In the genomic region with DNA sequence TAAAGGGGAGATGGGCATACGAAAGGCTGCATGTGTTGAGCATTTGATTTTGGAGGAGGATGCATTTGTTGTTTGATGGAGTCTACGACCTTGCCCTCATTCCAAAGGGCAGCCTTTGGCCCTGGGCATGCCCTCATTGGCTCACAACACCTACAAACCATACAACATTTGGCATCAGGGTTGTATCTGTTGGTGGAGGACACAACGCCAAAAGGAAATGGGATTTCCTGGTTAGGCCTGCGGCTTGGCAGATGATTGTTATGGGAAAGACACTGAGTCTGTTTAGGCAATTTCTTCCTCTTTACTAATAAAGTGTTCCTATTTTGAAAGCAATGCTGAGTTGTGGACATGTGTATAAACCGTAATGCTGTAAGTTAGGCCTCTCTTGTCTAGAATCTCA, we compare ENCODE assay signal across 10 cellular contexts.
DNase-seq lines count a peak whose midpoint lies in the region; ATAC-seq and TF ChIP-seq lines count a peak whose summit lies in the region.
"Had no signal": no experiment of that assay in that cellular context is flagged by ENCODE, and none has a peak within 500 bp of the region (broad histone marks: within the 10 kb centered on the region; RNA-seq: fewer than 3 reads in every experiment).

No MANE protein-coding gene starts in this region.

- peak overlapping the region; percentile 78 for H2AFZ ChIP-seq in osteoblast (ENCODE audit: low read length)

- H3K27ac ChIP-seq in osteoblast (ENCODE audit: low read depth, low read length): no peak overlapping the region
- H3K27ac ChIP-seq: SJSA1 had no signal

- H3K27me3 Mint-ChIP-seq in IgD-negative memory B cell: no peaks in the 10 kb centered on the region
- no peaks in the 10 kb centered on the region for H3K27me3 Mint-ChIP-seq in chondrocyte (ENCODE audit: low read depth)

- H3K36me3 ChIP-seq in osteoblast (ENCODE audit: insufficient read depth, low read length): no peaks in the 10 kb centered on the region
- H3K36me3 ChIP-seq: SJSA1 had no signal

- no peaks in the 10 kb centered on the region for H3K79me2 ChIP-seq in osteoblast (ENCODE audit: insufficient read depth, low read length)

- TF ChIP-seq CTCF in GM12865 (IDR thresholded peaks at IDR 0.05; ENCODE audit: insufficient read depth, low read depth, low read length, missing control alignments): no peak
- no peak for TF ChIP-seq CTCF in chondrocyte (IDR thresholded peaks at IDR 0.05)
- no peak for TF ChIP-seq CTCF in osteoblast (IDR thresholded peaks at IDR 0.05; ENCODE audit: extremely low read depth, low read depth, low read length)
- no peak for TF ChIP-seq CTCF in omental fat pad (IDR thresholded peaks at IDR 0.05)

- H4K20me1 ChIP-seq in osteoblast (ENCODE audit: insufficient read depth, low read length): no peaks in the 10 kb centered on the region

- H3K9me3 Mint-ChIP-seq in IgD-negative memory B cell (peaks cover 2 to 3% (median 3%) of the 10 kb centered on the region in 3 donors), chondrocyte (ENCODE audit: low read depth) (peaks cover 10% of the 10 kb centered on the region)

- H3K27me3 ChIP-seq in osteoblast (ENCODE audit: insufficient read depth, low read length): no peaks in the 10 kb centered on the region
- H3K27me3 ChIP-seq: SJSA1 had no signal

- H3K4me3 Mint-ChIP-seq in IgD-negative memory B cell (peak overlapping the region; percentile 91 to 95 (median 93)), chondrocyte (ENCODE audit: unreplicated experiment) (no peak overlapping the region)

- H3K36me3 Mint-ChIP-seq in IgD-negative memory B cell (peaks cover 2% of the 10 kb centered on the region), chondrocyte (ENCODE audit: low read depth) (peaks cover 12% of the 10 kb centered on the region)

- ATAC-seq in HG03469 (IDR thresholded peaks at IDR 0.05; ENCODE audit: unreplicated experiment) (no peak), omental fat pad (ENCODE audit: low FRiP score) (no peak)

- no peak overlapping the region for H3K4me2 ChIP-seq in osteoblast (ENCODE audit: insufficient read depth, low read length)

- H3K27ac Mint-ChIP-seq in IgD-negative memory B cell: peak overlapping the region; percentile 6 to 90 (median 37)
- peak overlapping the region; percentile 20 for H3K27ac Mint-ChIP-seq in chondrocyte (ENCODE audit: unreplicated experiment)

- no peaks in the 10 kb centered on the region for H3K4me1 ChIP-seq in osteoblast (ENCODE audit: insufficient read depth, low read length)
- H3K4me1 ChIP-seq: SJSA1 had no signal

- peaks cover 15 to 31% (median 31%) of the 10 kb centered on the region in 3 donors for H3K4me1 Mint-ChIP-seq in IgD-negative memory B cell
- H3K4me1 Mint-ChIP-seq in chondrocyte (ENCODE audit: low read depth): peaks cover 29% of the 10 kb centered on the region

- H3K9me3 ChIP-seq in osteoblast (ENCODE audit: low read depth, low read length): no peaks in the 10 kb centered on the region
- H3K9me3 ChIP-seq: SJSA1 had no signal

- DNase-seq in GM12865 (ENCODE audit: low read depth) (no peak), chondrocyte (ENCODE audit: low spot score) (no peak), osteoblast (ENCODE audit: insufficient read length, low spot score, missing footprints) (no peak), HPDE6-E6E7 (ENCODE audit: extremely low spot score) (no peak), omental fat pad (ENCODE audit: low spot score) (no peak), NCI-H1105 (lab: John Stamatoyannopoulos, UW) (no peak)
- DNase-seq: mesenchymal stem cell had no signal

- H3K4me3 ChIP-seq in GM12865 (ENCODE audit: low read depth, low read length): peak overlapping the region; percentile 72
- H3K4me3 ChIP-seq in osteoblast (ENCODE audit: insufficient read depth, low read length): no peak overlapping the region
- H3K4me3 ChIP-seq: SJSA1 had no signal
